ENCODE assay signal across 10 cellular contexts in the genomic region with DNA sequence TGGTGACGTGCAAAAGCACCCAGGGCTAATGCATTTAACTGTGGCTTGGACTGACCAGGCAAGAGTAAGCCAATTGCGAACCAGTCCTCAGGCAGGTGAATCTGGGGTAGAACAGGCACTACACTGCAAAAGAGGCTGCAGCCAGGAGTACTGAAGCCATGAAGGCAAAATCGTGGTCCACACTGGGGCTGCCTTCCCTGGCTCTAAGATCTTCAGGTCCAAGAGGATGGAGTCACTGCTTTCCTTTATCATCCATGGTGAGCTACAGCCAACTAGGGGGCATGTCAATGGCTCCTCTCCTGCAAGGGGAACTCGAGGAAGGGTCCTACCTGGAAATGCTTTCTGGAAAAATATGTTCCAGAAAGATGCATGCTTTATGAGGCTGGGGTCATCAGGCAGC.
"Had no signal": no experiment of that assay in that cellular context is flagged by ENCODE, and none has a peak within 500 bp of the region (broad histone marks: within the 10 kb centered on the region; RNA-seq: fewer than 3 reads in every experiment).

No MANE protein-coding gene starts in this region.

- H3K9me3 ChIP-seq: HAP-1 had no signal

- H3K27ac Mint-ChIP-seq: HFFc6 had no signal

- ATAC-seq: HCT116, HepG2, K562 had no signal

- H3K27ac ChIP-seq: GM23248, HL-60 had no signal

- H3K4me3 Mint-ChIP-seq: HFFc6 had no signal

- H3K4me1 ChIP-seq: HAP-1 had no signal

- FAIRE-seq: HepG2, K562 had no signal

- H3K36me3 ChIP-seq: HAP-1 had no signal

- DNase-seq: GM23248, GOT3, H7, HFFc6, KG1 had no signal

- H3K4me3 ChIP-seq: GM23248, HAP-1, K562 had no signal
